ENCODE assay signal across 8 cellular contexts in genomic region chrX:10597871-10598270, GRCh38. TPM values are rescaled to one million over a fixed set of nuclear protein-coding genes. Genes with fewer than 3 reads are reported as not detected.
DNase-seq lines count a peak whose midpoint lies in the region; ATAC-seq, FAIRE-seq and TF ChIP-seq lines count a peak whose summit lies in the region.

No MANE protein-coding gene starts in this region.

- intact Hi-C loops in right lobe of liver (cut with DNase I) = no loop called here

- ATAC-seq in WTC11 (peak; percentile 78), right lobe of liver (peak; percentile 74 to 84 (median 82)), GM18868 (IDR thresholded peaks at IDR 0.05; ENCODE audit: unreplicated experiment) (no peak)

- H3K4me3 ChIP-seq in right lobe of liver = no peak overlapping the region

- no peak overlapping the region for H3K27ac ChIP-seq in right lobe of liver

- peaks cover 53% of the 10 kb centered on the region for H3K4me1 Mint-ChIP-seq in WTC11

- H3K27me3 Mint-ChIP-seq in WTC11 (ENCODE audit: low read depth) = no peaks in the 10 kb centered on the region

- TF ChIP-seq CTCF in WTC11 (IDR thresholded peaks at IDR 0.05) (no peak), right lobe of liver (IDR thresholded peaks at IDR 0.05) (peak; percentile 36 to 56 (median 50))

- no peak for TF ChIP-seq POLR2A in right lobe of liver (IDR thresholded peaks at IDR 0.05)

- H3K27me3 ChIP-seq in right lobe of liver = no peaks in the 10 kb centered on the region

- FAIRE-seq in HTR-8/SVneo (lab: Jason Lieb, UNC) = no peak

- peak; percentile 61 for DNase-seq in EH (ENCODE audit: low read depth)
- DNase-seq in HTR-8/SVneo (ENCODE audit: insufficient read length, low spot score) = peak; percentile 24
- DNase-seq in WTC11 (ENCODE audit: low spot score) = peak; percentile 25
- DNase-seq in right lobe of liver = no peak
- no peak for DNase-seq in NCI-H1694 (lab: John Stamatoyannopoulos, UW)
- no peak for DNase-seq in glomerular visceral epithelial cell (ENCODE audit: extremely low spot score)
- DNase-seq in occipital lobe (lab: John Stamatoyannopoulos, UW) = no peak

- CTCF ChIA-PET in WTC11 (lab: Charles Lee) = interaction anchor here (0.6 to 1.7 kb wide), 8 partner anchors 11 to 408 kb away, joined by 3 to 10 read pairs (median 5); no protein-coding TSS in a partner anchor

- no peak overlapping the region for H3K4me3 Mint-ChIP-seq in WTC11

- POLR2A ChIA-PET in WTC11 (lab: Charles Lee) = no interaction called here

- no peaks in the 10 kb centered on the region for H3K4me1 ChIP-seq in right lobe of liver

- no peak overlapping the region for H3K27ac Mint-ChIP-seq in WTC11

- no peaks in the 10 kb centered on the region for H3K36me3 ChIP-seq in right lobe of liver

- no peaks in the 10 kb centered on the region for H3K36me3 Mint-ChIP-seq in WTC11

- H3K9me3 Mint-ChIP-seq in WTC11 = no peaks in the 10 kb centered on the region

- 38% methylated on average over 1 of the region's 1 CpG for WGBS in right lobe of liver (ENCODE audit: insufficient coverage, low coverage, low lambda C conversion rate, missing lambda C conversion rate)

- no peaks in the 10 kb centered on the region for H3K9me3 ChIP-seq in right lobe of liver

TF ChIP-seq in WTC11, 78 proteins besides CTCF, POLR2A, EP300 and RAD21:
- TF ChIP-seq TEAD1 (CRISPR knock-in tag; IDR thresholded peaks at IDR 0.05) (no peak), SOX15 (CRISPR knock-in tag; IDR thresholded peaks at IDR 0.05) (no peak), IRF1 (CRISPR knock-in tag; IDR thresholded peaks at IDR 0.05) (no peak), E2F1 (CRISPR knock-in tag; IDR thresholded peaks at IDR 0.05) (no peak), MYBL2 (CRISPR knock-in tag; IDR thresholded peaks at IDR 0.05) (no peak), NR1H2 (CRISPR knock-in tag; IDR thresholded peaks at IDR 0.05) (no peak), RORB (CRISPR knock-in tag; IDR thresholded peaks at IDR 0.05) (no peak), GTF2I (CRISPR knock-in tag; conservative IDR thresholded peaks at IDR 0.05) (no peak), CREM (CRISPR knock-in tag; IDR thresholded peaks at IDR 0.05) (no peak), FOXK1 (CRISPR knock-in tag; IDR thresholded peaks at IDR 0.05) (no peak), TP53 (CRISPR knock-in tag; IDR thresholded peaks at IDR 0.05) (no peak)
- TF ChIP-seq, protein P1, sequence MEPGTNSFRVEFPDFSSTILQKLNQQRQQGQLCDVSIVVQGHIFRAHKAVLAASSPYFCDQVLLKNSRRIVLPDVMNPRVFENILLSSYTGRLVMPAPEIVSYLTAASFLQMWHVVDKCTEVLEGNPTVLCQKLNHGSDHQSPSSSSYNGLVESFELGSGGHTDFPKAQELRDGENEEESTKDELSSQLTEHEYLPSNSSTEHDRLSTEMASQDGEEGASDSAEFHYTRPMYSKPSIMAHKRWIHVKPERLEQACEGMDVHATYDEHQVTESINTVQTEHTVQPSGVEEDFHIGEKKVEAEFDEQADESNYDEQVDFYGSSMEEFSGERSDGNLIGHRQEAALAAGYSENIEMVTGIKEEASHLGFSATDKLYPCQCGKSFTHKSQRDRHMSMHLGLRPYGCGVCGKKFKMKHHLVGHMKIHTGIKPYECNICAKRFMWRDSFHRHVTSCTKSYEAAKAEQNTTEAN (CRISPR knock-in tag; IDR thresholded peaks at IDR 0.05) = no peak
- TF ChIP-seq, protein P2, sequence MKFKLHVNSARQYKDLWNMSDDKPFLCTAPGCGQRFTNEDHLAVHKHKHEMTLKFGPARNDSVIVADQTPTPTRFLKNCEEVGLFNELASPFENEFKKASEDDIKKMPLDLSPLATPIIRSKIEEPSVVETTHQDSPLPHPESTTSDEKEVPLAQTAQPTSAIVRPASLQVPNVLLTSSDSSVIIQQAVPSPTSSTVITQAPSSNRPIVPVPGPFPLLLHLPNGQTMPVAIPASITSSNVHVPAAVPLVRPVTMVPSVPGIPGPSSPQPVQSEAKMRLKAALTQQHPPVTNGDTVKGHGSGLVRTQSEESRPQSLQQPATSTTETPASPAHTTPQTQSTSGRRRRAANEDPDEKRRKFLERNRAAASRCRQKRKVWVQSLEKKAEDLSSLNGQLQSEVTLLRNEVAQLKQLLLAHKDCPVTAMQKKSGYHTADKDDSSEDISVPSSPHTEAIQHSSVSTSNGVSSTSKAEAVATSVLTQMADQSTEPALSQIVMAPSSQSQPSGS (CRISPR knock-in tag; IDR thresholded peaks at IDR 0.05; ENCODE audit: borderline replicate concordance, low read depth) = no peak
- TF ChIP-seq, protein P3, sequence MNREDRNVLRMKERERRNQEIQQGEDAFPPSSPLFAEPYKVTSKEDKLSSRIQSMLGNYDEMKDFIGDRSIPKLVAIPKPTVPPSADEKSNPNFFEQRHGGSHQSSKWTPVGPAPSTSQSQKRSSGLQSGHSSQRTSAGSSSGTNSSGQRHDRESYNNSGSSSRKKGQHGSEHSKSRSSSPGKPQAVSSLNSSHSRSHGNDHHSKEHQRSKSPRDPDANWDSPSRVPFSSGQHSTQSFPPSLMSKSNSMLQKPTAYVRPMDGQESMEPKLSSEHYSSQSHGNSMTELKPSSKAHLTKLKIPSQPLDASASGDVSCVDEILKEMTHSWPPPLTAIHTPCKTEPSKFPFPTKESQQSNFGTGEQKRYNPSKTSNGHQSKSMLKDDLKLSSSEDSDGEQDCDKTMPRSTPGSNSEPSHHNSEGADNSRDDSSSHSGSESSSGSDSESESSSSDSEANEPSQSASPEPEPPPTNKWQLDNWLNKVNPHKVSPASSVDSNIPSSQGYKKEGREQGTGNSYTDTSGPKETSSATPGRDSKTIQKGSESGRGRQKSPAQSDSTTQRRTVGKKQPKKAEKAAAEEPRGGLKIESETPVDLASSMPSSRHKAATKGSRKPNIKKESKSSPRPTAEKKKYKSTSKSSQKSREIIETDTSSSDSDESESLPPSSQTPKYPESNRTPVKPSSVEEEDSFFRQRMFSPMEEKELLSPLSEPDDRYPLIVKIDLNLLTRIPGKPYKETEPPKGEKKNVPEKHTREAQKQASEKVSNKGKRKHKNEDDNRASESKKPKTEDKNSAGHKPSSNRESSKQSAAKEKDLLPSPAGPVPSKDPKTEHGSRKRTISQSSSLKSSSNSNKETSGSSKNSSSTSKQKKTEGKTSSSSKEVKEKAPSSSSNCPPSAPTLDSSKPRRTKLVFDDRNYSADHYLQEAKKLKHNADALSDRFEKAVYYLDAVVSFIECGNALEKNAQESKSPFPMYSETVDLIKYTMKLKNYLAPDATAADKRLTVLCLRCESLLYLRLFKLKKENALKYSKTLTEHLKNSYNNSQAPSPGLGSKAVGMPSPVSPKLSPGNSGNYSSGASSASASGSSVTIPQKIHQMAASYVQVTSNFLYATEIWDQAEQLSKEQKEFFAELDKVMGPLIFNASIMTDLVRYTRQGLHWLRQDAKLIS (CRISPR knock-in tag; IDR thresholded peaks at IDR 0.05; ENCODE audit: borderline replicate concordance) = no peak
- TF ChIP-seq, protein P4, sequence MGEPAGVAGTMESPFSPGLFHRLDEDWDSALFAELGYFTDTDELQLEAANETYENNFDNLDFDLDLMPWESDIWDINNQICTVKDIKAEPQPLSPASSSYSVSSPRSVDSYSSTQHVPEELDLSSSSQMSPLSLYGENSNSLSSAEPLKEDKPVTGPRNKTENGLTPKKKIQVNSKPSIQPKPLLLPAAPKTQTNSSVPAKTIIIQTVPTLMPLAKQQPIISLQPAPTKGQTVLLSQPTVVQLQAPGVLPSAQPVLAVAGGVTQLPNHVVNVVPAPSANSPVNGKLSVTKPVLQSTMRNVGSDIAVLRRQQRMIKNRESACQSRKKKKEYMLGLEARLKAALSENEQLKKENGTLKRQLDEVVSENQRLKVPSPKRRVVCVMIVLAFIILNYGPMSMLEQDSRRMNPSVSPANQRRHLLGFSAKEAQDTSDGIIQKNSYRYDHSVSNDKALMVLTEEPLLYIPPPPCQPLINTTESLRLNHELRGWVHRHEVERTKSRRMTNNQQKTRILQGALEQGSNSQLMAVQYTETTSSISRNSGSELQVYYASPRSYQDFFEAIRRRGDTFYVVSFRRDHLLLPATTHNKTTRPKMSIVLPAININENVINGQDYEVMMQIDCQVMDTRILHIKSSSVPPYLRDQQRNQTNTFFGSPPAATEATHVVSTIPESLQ (CRISPR knock-in tag; IDR thresholded peaks at IDR 0.05) = no peak
- TF ChIP-seq, protein P5, sequence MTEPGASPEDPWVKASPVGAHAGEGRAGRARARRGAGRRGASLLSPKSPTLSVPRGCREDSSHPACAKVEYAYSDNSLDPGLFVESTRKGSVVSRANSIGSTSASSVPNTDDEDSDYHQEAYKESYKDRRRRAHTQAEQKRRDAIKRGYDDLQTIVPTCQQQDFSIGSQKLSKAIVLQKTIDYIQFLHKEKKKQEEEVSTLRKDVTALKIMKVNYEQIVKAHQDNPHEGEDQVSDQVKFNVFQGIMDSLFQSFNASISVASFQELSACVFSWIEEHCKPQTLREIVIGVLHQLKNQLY (CRISPR knock-in tag; IDR thresholded peaks at IDR 0.05) = no peak

RNA-seq across cellular contexts. Expression of gene MID1, which starts 22.5 kb away (rescaled TPM):
- total RNA-seq in WTC11 (2021) (40.1 to 52.2 TPM (median 45.4 TPM) in 3 replicates), right lobe of liver (1 to 10 TPM; 2.2 to 10.0 (median 4.6) TPM), occipital lobe (24.6 TPM)

Comparison
In these comparisons a context has a peak if more than half of its experiments do, and no peak if none do; other contexts are left out.
1. DNase-seq: peak in EH (single experiment), HTR-8/SVneo (single experiment) and WTC11 (single experiment); none in right lobe of liver (0 of 3), NCI-H1694 (single experiment), glomerular visceral epithelial cell (single experiment) and occipital lobe (single experiment).